Comparison of ENCODE assay signal across 2 cellular contexts in genomic region chr9:114909657-114910056, GRCh38.
TF ChIP-seq lines count a peak whose summit lies in the region.

No MANE protein-coding gene starts in this region.

TF ChIP-seq in A549, 52 proteins besides CTCF, POLR2A, EP300 and RAD21:
- TF ChIP-seq FOSL2 (IDR thresholded peaks at IDR 0.05): no peak
- no peak for TF ChIP-seq FOSL2 (CRISPR knock-in tag; IDR thresholded peaks at IDR 0.05)
- no peak for TF ChIP-seq EHMT2 (IDR thresholded peaks at IDR 0.05; ENCODE audit: low read depth)
- no peak for TF ChIP-seq MAX (IDR thresholded peaks at IDR 0.05)
- no peak for TF ChIP-seq NR3C1 (IDR thresholded peaks at IDR 0.05)

TF ChIP-seq in H1, 55 proteins besides CTCF, POLR2A, EP300 and RAD21:
- TF ChIP-seq SP4 (IDR thresholded peaks at IDR 0.05; ENCODE audit: low read length) (no peak), SIN3A (conservative IDR thresholded peaks at IDR 0.05 in 1 of 2, IDR thresholded peaks at IDR 0.05 in 1 of 2; ENCODE audit: low read depth in 1 of 2, low read length in 2 of 2) (no peak), SRF (IDR thresholded peaks at IDR 0.05; ENCODE audit: low read depth, low read length) (no peak), TAF7 (optimal IDR thresholded peaks at IDR 0.05; ENCODE audit: borderline replicate concordance, low read depth, low read length) (no peak), HDAC2 (IDR thresholded peaks at IDR 0.05; ENCODE audit: borderline replicate concordance in 1 of 2, low read depth in 2 of 2, low read length in 2 of 2) (no peak), CBX8 (IDR thresholded peaks at IDR 0.05; ENCODE audit: borderline replicate concordance, low read depth, low read length) (no peak), RNF2 (IDR thresholded peaks at IDR 0.05; ENCODE audit: borderline replicate concordance, low read depth, low read length, missing control alignments, poor library complexity, severe bottlenecking) (no peak), CTBP2 (IDR thresholded peaks at IDR 0.05; ENCODE audit: borderline replicate concordance, insufficient read depth, insufficient read length, low read length) (no peak), POLR2AphosphoS5 (IDR thresholded peaks at IDR 0.05; ENCODE audit: low read depth, low read length) (no peak)
